8 cellular contexts compared by ENCODE assay signal in the genomic region with DNA sequence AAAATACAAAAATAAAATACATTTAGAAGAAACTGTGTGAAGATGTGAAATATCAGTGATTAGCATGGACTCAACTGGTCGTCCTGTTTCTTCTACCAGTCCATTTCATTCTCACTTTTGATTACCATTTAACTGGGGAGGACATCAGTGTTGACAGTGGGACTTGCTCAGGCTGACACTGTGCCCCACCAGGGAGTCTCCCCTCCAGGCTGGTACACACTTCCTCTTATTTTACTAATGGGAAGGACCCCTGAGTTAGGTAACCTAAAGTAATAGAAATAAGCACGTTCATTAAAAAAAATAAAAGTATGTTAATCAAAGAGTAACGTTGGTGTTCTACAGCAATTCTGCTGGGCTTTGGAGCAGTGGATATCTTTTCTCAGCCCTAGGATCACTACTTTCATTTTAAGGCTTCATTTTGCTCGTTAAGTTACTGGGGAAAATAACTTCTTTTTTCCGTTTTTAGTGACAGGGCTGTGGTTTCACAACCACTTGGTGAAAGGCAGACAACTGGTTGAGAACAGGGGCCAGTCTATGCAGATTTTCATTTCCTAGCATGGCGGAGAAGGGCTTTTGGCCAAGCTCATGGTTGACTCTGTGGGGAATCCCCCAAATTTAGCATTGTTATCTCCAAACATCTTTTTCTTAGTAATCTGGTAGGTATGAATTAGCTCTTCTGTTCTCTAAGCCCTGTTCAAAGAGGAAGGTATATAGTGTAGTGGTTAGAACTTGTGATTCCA. TPM values are rescaled to one million over a fixed set of nuclear protein-coding genes. Genes with fewer than 3 reads are reported as not detected.
DNase-seq lines count a peak whose midpoint lies in the region; ATAC-seq and TF ChIP-seq lines count a peak whose summit lies in the region.

No MANE protein-coding gene starts in this region.

- H3K27me3 ChIP-seq in adrenal gland, result no peaks in the 10 kb centered on the region
- no peaks in the 10 kb centered on the region for H3K27me3 ChIP-seq in vagina

- POLR2A ChIA-PET in activated B cell treated with CpG ODN at 0.5 μM for 24 hours (lab: Charles Lee), result interaction anchor here (0.5 to 10.3 kb wide), 15 partner anchors 11 to 571 kb away, joined by 3 to 91 read pairs (median 5); a partner anchor contains a TSS

- H3K27me3 Mint-ChIP-seq in activated B cell treated with CpG ODN at 0.5 μM for 24 hours, result no peaks in the 10 kb centered on the region

- no peaks in the 10 kb centered on the region for H3K9me3 Mint-ChIP-seq in activated B cell treated with CpG ODN at 0.5 μM for 24 hours

- WGBS in adrenal gland, 4 donors, result 74 to 84% (median 78%) methylated on average over 6 of the region's 6 CpGs

- H3K27ac ChIP-seq in adrenal gland (peak overlapping the region in 2 of 5 donors; percentile 28 to 39), vagina (no peak overlapping the region)

- H3K4me1 Mint-ChIP-seq in activated B cell treated with CpG ODN at 0.5 μM for 24 hours, result peaks cover 64% of the 10 kb centered on the region

- intact Hi-C loops in activated B cell treated with CpG ODN at 0.5 μM for 24 hours (cut with micrococcal nuclease), result loop anchor here (1.0 to 5.0 kb wide), 9 partner anchors 12 to 869 kb away; a partner anchor contains a TSS
- intact Hi-C loops in adrenal gland (cut with DNase I), result no loop called here
- intact Hi-C loops in vagina (cut with DNase I), result no loop called here

- peak overlapping the region; percentile 95 for H3K27ac Mint-ChIP-seq in activated B cell treated with CpG ODN at 0.5 μM for 24 hours

- peak overlapping the region; percentile 89 for H3K4me3 ChIP-seq in epithelial cell of proximal tubule (ENCODE audit: low read depth, low read length)
- peak overlapping the region in 1 of 4 donors; percentile 26 for H3K4me3 ChIP-seq in adrenal gland
- no peak overlapping the region for H3K4me3 ChIP-seq in vagina

- CTCF ChIA-PET in activated B cell treated with CpG ODN at 0.5 μM for 24 hours (lab: Charles Lee), result interaction anchor here (1.0 to 5.3 kb wide), 10 partner anchors 11 to 401 kb away, joined by 3 to 57 read pairs (median 4); a partner anchor contains a TSS

- peaks cover 31% of the 10 kb centered on the region for H3K36me3 Mint-ChIP-seq in activated B cell treated with CpG ODN at 0.5 μM for 24 hours (ENCODE audit: low read depth)

- DNase-seq in GM19238 (ENCODE audit: insufficient read length, low spot score) (peak; percentile 40), activated B cell treated with CpG ODN at 0.5 μM for 24 hours (no peak), epithelial cell of proximal tubule (ENCODE audit: low read depth) (no peak), OCI-M2 (lab: John Stamatoyannopoulos, UW; ENCODE audit: unreplicated experiment) (no peak), adrenal gland (no peak), vagina (ENCODE audit: extremely low spot score in 2 of 2) (no peak)
- DNase-seq in stimulated activated naive CD8-positive, alpha-beta T cell treated with anti-CD3 and anti-CD28 coated beads, Interleukin-15, Interleukin-2, amounts not matched to agents 100 U/mL and 50 U/mL, for 24 hours, result peak; percentile 68

- H3K36me3 ChIP-seq in adrenal gland (replicated peaks in 1 of 2), result no peaks in the 10 kb centered on the region
- H3K36me3 ChIP-seq in vagina, result no peaks in the 10 kb centered on the region

- H3K4me1 ChIP-seq in adrenal gland (replicated peaks in 1 of 2) (peaks cover 0 to 22% of the 10 kb centered on the region in 2 donors), vagina (peaks cover 5% of the 10 kb centered on the region)

- ATAC-seq in HG03139 (IDR thresholded peaks at IDR 0.05; ENCODE audit: unreplicated experiment) (peak; percentile 66), activated B cell treated with CpG ODN at 0.5 μM for 24 hours (ENCODE audit: low read depth) (peak; percentile 67)
- ATAC-seq in stimulated activated naive CD8-positive, alpha-beta T cell treated with anti-CD3 and anti-CD28 coated beads, Interleukin-15, Interleukin-2, amounts not matched to agents 100 U/mL and 50 U/mL, for 24 hours, result peak; percentile 92

- H3K9me3 ChIP-seq in adrenal gland (replicated peaks in 1 of 3) (no peaks in the 10 kb centered on the region), vagina (no peaks in the 10 kb centered on the region)

- peak overlapping the region; percentile 92 for H3K4me3 Mint-ChIP-seq in activated B cell treated with CpG ODN at 0.5 μM for 24 hours

- TF ChIP-seq POLR2A in adrenal gland (IDR thresholded peaks at IDR 0.05), result no peak
- TF ChIP-seq POLR2A in vagina (IDR thresholded peaks at IDR 0.05), result no peak

- TF ChIP-seq CTCF in activated B cell treated with CpG ODN at 0.5 μM for 24 hours (IDR thresholded peaks at IDR 0.05) (no peak), epithelial cell of proximal tubule (conservative IDR thresholded peaks at IDR 0.05; ENCODE audit: low read depth, low read length) (no peak), adrenal gland (IDR thresholded peaks at IDR 0.05) (no peak), vagina (IDR thresholded peaks at IDR 0.05) (no peak)

RNA-seq across cellular contexts. Expression of a gene that starts 2.1 kb away (rescaled TPM):
- total RNA-seq in activated B cell treated with CpG ODN at 0.5 μM for 24 hours (28.9 and 32.3 TPM in 2 replicates), epithelial cell of proximal tubule (18.8 and 29.0 TPM in 2 replicates), adrenal gland (10 to 100 TPM; 11.6 to 48.8 (median 34.3) TPM), vagina (5.2 TPM)
- 10 to 100 TPM; 10.1 to 50.3 (median 15.8) TPM for polyA plus RNA-seq in adrenal gland

Comparison
In these comparisons a context has a peak if more than half of its experiments do, and no peak if none do; other contexts are left out.
1. DNase-seq: peak in GM19238 (single experiment) and stimulated activated naive CD8-positive, alpha-beta T cell treated with anti-CD3 and anti-CD28 coated beads, Interleukin-15, Interleukin-2, amounts not matched to agents 100 U/mL and 50 U/mL, for 24 hours (single experiment); none in activated B cell treated with CpG ODN at 0.5 μM for 24 hours (single experiment), epithelial cell of proximal tubule (single experiment), OCI-M2 (single experiment), adrenal gland (0 of 7) and vagina (0 of 2).
2. Peak in every context shown above with its lines, with median percentiles within 50 percentile points of each other: ATAC-seq.